Comparison of ENCODE assay signal across 13 cellular contexts in the genomic region with DNA sequence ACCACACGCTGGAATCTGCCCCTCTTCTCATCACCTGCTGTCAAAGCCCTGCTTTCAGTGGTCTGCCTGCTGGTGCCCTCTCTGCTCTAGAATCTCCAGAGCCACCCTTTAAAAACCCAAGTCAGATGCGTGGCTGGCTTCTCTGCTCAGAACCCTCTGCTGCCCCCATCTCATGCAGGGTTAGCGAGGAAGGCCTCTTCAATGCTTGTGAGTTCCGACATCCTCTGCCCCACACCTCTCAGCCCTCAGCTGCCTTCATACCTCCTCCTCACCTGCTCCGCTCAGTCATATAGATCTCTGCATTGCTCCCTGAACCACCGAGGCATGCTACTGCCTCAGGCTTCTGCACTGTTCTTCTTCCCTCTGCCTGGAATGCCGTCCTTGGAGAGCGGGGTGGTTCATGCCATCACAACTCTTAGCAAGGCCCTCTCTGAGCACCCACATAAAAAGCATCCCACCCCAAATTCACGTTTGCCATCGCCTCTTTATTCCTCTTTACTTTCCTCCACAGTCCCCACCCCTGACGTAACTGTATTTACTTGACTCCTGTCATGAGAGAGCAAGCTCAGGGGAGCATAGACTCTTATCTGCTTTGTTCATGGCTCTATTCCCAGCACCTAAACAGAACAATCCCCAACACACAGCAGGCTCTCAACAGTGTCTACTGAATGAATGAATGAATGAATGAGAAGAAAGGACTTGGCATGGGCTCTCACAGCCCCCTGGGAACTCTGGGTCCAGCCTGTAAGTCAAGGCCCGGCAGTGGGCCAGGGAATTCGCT. TPM values are rescaled to one million over a fixed set of nuclear protein-coding genes. Genes with fewer than 3 reads are reported as not detected.
DNase-seq lines count a peak whose midpoint lies in the region; ATAC-seq and TF ChIP-seq lines count a peak whose summit lies in the region.
"Had no signal": no experiment of that assay in that cellular context is flagged by ENCODE, and none has a peak within 500 bp of the region (broad histone marks: within the 10 kb centered on the region; RNA-seq: fewer than 3 reads in every experiment).

No MANE protein-coding gene starts in this region.

- DNase-seq in RWPE2 (ENCODE audit: low spot score) (no peak), esophagus squamous epithelium (lab: John Stamatoyannopoulos, UW) (no peak), mesenchymal stem cell (no peak), thyroid gland (no peak), NCI-H1048 (lab: John Stamatoyannopoulos, UW) (no peak), OCI-LY7 (ENCODE audit: low spot score) (no peak)
- DNase-seq: activated B cell treated with CpG ODN at 0.5 μM for 24 hours; activated naive CD8-positive, alpha-beta T cell treated with anti-CD3 and anti-CD28 coated beads, Interleukin-2, amount 10 ng/mL, durations not matched to agents 7 days and 5 days; MG63; stimulated activated CD4-positive, alpha-beta T cell treated with anti-CD3 and anti-CD28 coated beads, Interleukin-4, amount 100 ng/mL, for 4 hours; stimulated activated naive CD4-positive, alpha-beta T cell had no signal

- no peak overlapping the region for H4K91ac ChIP-seq in mesenchymal stem cell (ENCODE audit: low read length)

- H2AFZ ChIP-seq in mesenchymal stem cell (ENCODE audit: low read depth, low read length) (no peak overlapping the region), OCI-LY7 (ENCODE audit: low read length) (no peak overlapping the region)

- TF ChIP-seq POLR2A in esophagus squamous epithelium (IDR thresholded peaks at IDR 0.05) (no peak), thyroid gland (IDR thresholded peaks at IDR 0.05) (no peak)

- no peaks in the 10 kb centered on the region for H3K79me2 ChIP-seq in OCI-LY7 (ENCODE audit: insufficient read depth, low read depth, low read length)

- no peak for ATAC-seq in RWPE2 (ENCODE audit: low read depth)
- no peak for ATAC-seq in HG03342 (IDR thresholded peaks at IDR 0.05; ENCODE audit: unreplicated experiment)

- H2BK12ac ChIP-seq in mesenchymal stem cell (ENCODE audit: low read length in 2 of 2): no peak overlapping the region

- H3K4me1 ChIP-seq in RWPE2 (ENCODE audit: insufficient read depth, poor library complexity, severe bottlenecking) (peaks cover 58% of the 10 kb centered on the region), esophagus squamous epithelium (peaks cover 20 to 84% (median 47%) of the 10 kb centered on the region in 3 donors), mesenchymal stem cell (ENCODE audit: control insufficient read depth, insufficient read depth, low read depth, low read length) (peaks cover 49% of the 10 kb centered on the region), thyroid gland (peaks cover 21 to 73% of the 10 kb centered on the region in 2 donors), OCI-LY7 (ENCODE audit: insufficient read depth, low read length, poor library complexity, severe bottlenecking) (no peaks in the 10 kb centered on the region)

- H3K9me2 ChIP-seq in OCI-LY7 (ENCODE audit: insufficient read depth, low read length): no peaks in the 10 kb centered on the region

- peak overlapping the region; percentile 91 for H2AK5ac ChIP-seq in mesenchymal stem cell (ENCODE audit: low read length, severe bottlenecking)

- H4K20me1 ChIP-seq in OCI-LY7 (ENCODE audit: insufficient read depth, low read length): no peaks in the 10 kb centered on the region; the same call in 1 of the 2 replicates

- no peak overlapping the region for H2BK5ac ChIP-seq in mesenchymal stem cell (ENCODE audit: low read depth, low read length, poor library complexity, severe bottlenecking)

- H2BK120ac ChIP-seq in mesenchymal stem cell (ENCODE audit: low read depth, low read length): no peak overlapping the region

- 71 to 78% methylated on average over 11 to 13 of the region's 13 CpGs for WGBS in esophagus squamous epithelium, 2 donors
- 89% methylated on average over 12 of the region's 13 CpGs for WGBS in mesenchymal stem cell
- 84 to 87% methylated on average over 13 of the region's 13 CpGs for WGBS in thyroid gland, 2 donors

- no peak overlapping the region for H3K4me2 ChIP-seq in mesenchymal stem cell (ENCODE audit: low read length, poor library complexity, severe bottlenecking)
- no peak overlapping the region for H3K4me2 ChIP-seq in OCI-LY7 (ENCODE audit: low read length)

- peak overlapping the region; percentile 4 for H2BK15ac ChIP-seq in mesenchymal stem cell (ENCODE audit: low read depth, poor library complexity, severe bottlenecking)

- H3K79me1 ChIP-seq in mesenchymal stem cell (replicated peaks; ENCODE audit: low read length, poor library complexity, severe bottlenecking): no peaks in the 10 kb centered on the region

- no TSS peak for BruUV-seq in OCI-LY7 (replicated peaks; lab: Mats Ljungman, UMichigan)

- no peak for TF ChIP-seq CTCF in RWPE2 (IDR thresholded peaks at IDR 0.05; ENCODE audit: poor library complexity, severe bottlenecking)
- TF ChIP-seq CTCF in esophagus squamous epithelium (IDR thresholded peaks at IDR 0.05): no peak
- TF ChIP-seq CTCF in thyroid gland (IDR thresholded peaks at IDR 0.05): no peak
- no peak for TF ChIP-seq CTCF in OCI-LY7 (conservative IDR thresholded peaks at IDR 0.05; ENCODE audit: low read length)

- intact Hi-C loops in esophagus squamous epithelium (cut with DNase I) (no loop called here), thyroid gland (cut with DNase I) (no loop called here), OCI-LY7 (cut with micrococcal nuclease; ENCODE audit: unreplicated experiment) (no loop called here)

- H3K27me3 ChIP-seq in RWPE2 (ENCODE audit: insufficient read depth, poor library complexity, severe bottlenecking) (no peaks in the 10 kb centered on the region), esophagus squamous epithelium (no peaks in the 10 kb centered on the region), mesenchymal stem cell (ENCODE audit: control insufficient read depth in 1 of 2, insufficient read depth in 1 of 2, low read length in 2 of 2) (no peaks in the 10 kb centered on the region), thyroid gland (no peaks in the 10 kb centered on the region)
- H3K27me3 ChIP-seq: MG63 had no signal

- no peak overlapping the region for H4K8ac ChIP-seq in mesenchymal stem cell (ENCODE audit: low read length)

- CTCF ChIA-PET in OCI-LY7 (lab: Charles Lee; ENCODE audit: unreplicated experiment): no interaction called here

- H3K4ac ChIP-seq in mesenchymal stem cell (ENCODE audit: low read depth in 1 of 2, low read length in 2 of 2): peak overlapping the region in 1 of 2 experiments; percentile 14

- H3K9ac ChIP-seq in mesenchymal stem cell (ENCODE audit: low read length): no peak overlapping the region

- peak overlapping the region in 1 of 2 experiments; percentile 38 for H3K14ac ChIP-seq in mesenchymal stem cell (ENCODE audit: low read length in 2 of 2)

- POLR2A ChIA-PET in OCI-LY7 (lab: Charles Lee): interaction anchor here (0.9 kb wide), 1 partner anchor 11 kb away, joined by 3 read pairs; a partner anchor contains a TSS

- peak overlapping the region in 1 of 2 experiments; percentile 53 for H3K23ac ChIP-seq in mesenchymal stem cell (ENCODE audit: low read length in 2 of 2)

- H3K9me3 ChIP-seq in RWPE2 (ENCODE audit: severe bottlenecking) (no peaks in the 10 kb centered on the region), esophagus squamous epithelium (no peaks in the 10 kb centered on the region), mesenchymal stem cell (ENCODE audit: control insufficient read depth, low read length) (no peaks in the 10 kb centered on the region), thyroid gland (no peaks in the 10 kb centered on the region), OCI-LY7 (ENCODE audit: low read length) (no peaks in the 10 kb centered on the region)
- H3K9me3 ChIP-seq: MG63 had no signal

- peak overlapping the region in 1 of 2 experiments; percentile 61 for H3K18ac ChIP-seq in mesenchymal stem cell (ENCODE audit: low read depth in 1 of 2, low read length in 2 of 2)

- H3K27ac ChIP-seq in RWPE2 (ENCODE audit: poor library complexity, severe bottlenecking): peak overlapping the region; percentile 43
- H3K27ac ChIP-seq in esophagus squamous epithelium: peak overlapping the region in 3 of 4 donors; percentile 26 to 75 (median 62)
- peak overlapping the region; percentile 77 for H3K27ac ChIP-seq in mesenchymal stem cell (ENCODE audit: low read length, poor library complexity, severe bottlenecking)
- peak overlapping the region in 2 of 3 donors; percentile 19 to 42 for H3K27ac ChIP-seq in thyroid gland
- no peak overlapping the region for H3K27ac ChIP-seq in OCI-LY7 (ENCODE audit: low read depth, low read length, poor library complexity, severe bottlenecking)
- H3K27ac ChIP-seq: SK-N-MC had no signal

- H3K4me3 ChIP-seq in RWPE2 (ENCODE audit: severe bottlenecking): no peak overlapping the region
- H3K4me3 ChIP-seq in esophagus squamous epithelium: no peak overlapping the region
- H3K4me3 ChIP-seq in mesenchymal stem cell (ENCODE audit: insufficient read depth in 1 of 2, low read depth in 1 of 2, low read length in 2 of 2): no peak overlapping the region
- H3K4me3 ChIP-seq in thyroid gland (replicated peaks in 1 of 3): no peak overlapping the region
- H3K4me3 ChIP-seq in OCI-LY7 (ENCODE audit: low read depth, low read length, poor library complexity, severe bottlenecking): no peak overlapping the region
- H3K4me3 ChIP-seq: MG63, SK-N-MC had no signal

- peaks cover 44% of the 10 kb centered on the region for H3K36me3 ChIP-seq in RWPE2 (ENCODE audit: low read depth)
- no peaks in the 10 kb centered on the region for H3K36me3 ChIP-seq in esophagus squamous epithelium
- peaks cover 2 to 32% of the 10 kb centered on the region in 2 experiments for H3K36me3 ChIP-seq in mesenchymal stem cell (ENCODE audit: control insufficient read depth in 1 of 2, insufficient read depth in 2 of 2, low read depth in 1 of 2, low read length in 2 of 2)
- H3K36me3 ChIP-seq in thyroid gland: no peaks in the 10 kb centered on the region
- no peaks in the 10 kb centered on the region for H3K36me3 ChIP-seq in OCI-LY7 (ENCODE audit: insufficient read depth, low read length)
- H3K36me3 ChIP-seq: MG63 had no signal

RNA-seq across cellular contexts. Expression of a gene that starts 10.4 kb away (rescaled TPM):
- total RNA-seq in esophagus squamous epithelium: 10 to 100 TPM; 17.7 to 31.4 (median 24.2) TPM
- polyA plus RNA-seq in mesenchymal stem cell (2013, experiment 1 of 2): 18.4 TPM
- 17.9 TPM for polyA plus RNA-seq in mesenchymal stem cell (2013, experiment 2 of 2)
- total RNA-seq in thyroid gland: 10 to 100 TPM; 18.4 to 27.5 (median 22.0) TPM
- 0.41 and 0.93 TPM in 2 replicates for total RNA-seq in OCI-LY7 (2014; rRNA removed; shearing (Covaris generic))
- total RNA-seq in OCI-LY7 (2022): 0.55 and 1.0 TPM in 2 replicates

Comparison
In these comparisons a context has a peak if more than half of its experiments do, and no peak if none do; other contexts are left out.
1. RNA of a gene that starts 10.4 kb away (total RNA-seq): 17.7 to 31.4 TPM in esophagus squamous epithelium and 18.4 to 27.5 TPM in thyroid gland; 0.41 to 1.0 TPM in OCI-LY7; every median in the first group is over 4 times any median in the second.